2 cellular contexts compared by ENCODE assay signal in genomic region chr5:170746952-170747340, GRCh38.
TF ChIP-seq lines count a peak whose summit lies in the region.

No MANE protein-coding gene starts in this region.

TF ChIP-seq in GM23338, 12 proteins besides CTCF, POLR2A, EP300 and RAD21:
- no peak for TF ChIP-seq EZH2 (IDR thresholded peaks at IDR 0.05; ENCODE audit: low read depth, unreplicated experiment)
- no peak for TF ChIP-seq JUNB (IDR thresholded peaks at IDR 0.05; ENCODE audit: unreplicated experiment)
- no peak for TF ChIP-seq ETS1 (IDR thresholded peaks at IDR 0.05)
- no peak for TF ChIP-seq POLR2AphosphoS5 (IDR thresholded peaks at IDR 0.05; ENCODE audit: low read depth)
- no peak for TF ChIP-seq ZNF462 (CRISPR knock-in tag; IDR thresholded peaks at IDR 0.05)
- TF ChIP-seq ZNF331 (CRISPR knock-in tag; IDR thresholded peaks at IDR 0.05; ENCODE audit: low read depth), result no peak
- no peak for TF ChIP-seq ZNF114 (CRISPR knock-in tag; IDR thresholded peaks at IDR 0.05)

TF ChIP-seq in H1, 55 proteins besides CTCF, POLR2A, EP300 and RAD21:
- TF ChIP-seq POLR2AphosphoS5 (IDR thresholded peaks at IDR 0.05; ENCODE audit: low read depth, low read length) (no peak), CTBP2 (IDR thresholded peaks at IDR 0.05; ENCODE audit: borderline replicate concordance, insufficient read depth, insufficient read length, low read length) (no peak), KDM5A (IDR thresholded peaks at IDR 0.05; ENCODE audit: low read length) (no peak), ATF3 (IDR thresholded peaks at IDR 0.05; ENCODE audit: insufficient read depth, low read depth, low read length) (no peak), RBBP5 (IDR thresholded peaks at IDR 0.05; ENCODE audit: borderline replicate concordance, low read depth, low read length) (no peak), JUN (IDR thresholded peaks at IDR 0.05; ENCODE audit: low read depth, low read length) (no peak), RFX5 (IDR thresholded peaks at IDR 0.05; ENCODE audit: borderline replicate concordance, low read depth, low read length) (no peak), SIRT6 (IDR thresholded peaks at IDR 0.05; ENCODE audit: low read length) (no peak), RNF2 (IDR thresholded peaks at IDR 0.05; ENCODE audit: borderline replicate concordance, low read depth, low read length, missing control alignments, poor library complexity, severe bottlenecking) (no peak), SIN3A (conservative IDR thresholded peaks at IDR 0.05 in 1 of 2, IDR thresholded peaks at IDR 0.05 in 1 of 2; ENCODE audit: low read depth in 1 of 2, low read length in 2 of 2) (no peak), SP4 (IDR thresholded peaks at IDR 0.05; ENCODE audit: low read length) (no peak), RXRA (IDR thresholded peaks at IDR 0.05; ENCODE audit: insufficient read depth, low read depth, low read length) (no peak), FOSL1 (IDR thresholded peaks at IDR 0.05; ENCODE audit: insufficient read depth, low read depth, low read length) (no peak), YY1 (IDR thresholded peaks at IDR 0.05; ENCODE audit: low read depth, low read length) (no peak), SP2 (IDR thresholded peaks at IDR 0.05; ENCODE audit: low read length) (no peak), CREB1 (IDR thresholded peaks at IDR 0.05) (no peak), ZNF274 (IDR thresholded peaks at IDR 0.05; ENCODE audit: borderline replicate concordance, extremely low read depth, low read length) (no peak), ASH2L (IDR thresholded peaks at IDR 0.05; ENCODE audit: low read length) (no peak), SUZ12 (IDR thresholded peaks at IDR 0.05; ENCODE audit: low read length) (no peak)
